Comparison of ENCODE assay signal across 14 cellular contexts in genomic region chr6:158567871-158568401, GRCh38. TPM values are rescaled to one million over a fixed set of nuclear protein-coding genes. Genes with fewer than 3 reads are reported as not detected.
DNase-seq lines count a peak whose midpoint lies in the region; ATAC-seq and TF ChIP-seq lines count a peak whose summit lies in the region.
"Had no signal": no experiment of that assay in that cellular context is flagged by ENCODE, and none has a peak within 500 bp of the region (broad histone marks: within the 10 kb centered on the region; RNA-seq: fewer than 3 reads in every experiment).

No MANE protein-coding gene starts in this region.

- WGBS in urinary bladder: 75% methylated on average over 12 of the region's 12 CpGs

- peak; percentile 18 for DNase-seq in stimulated activated CD4-positive, alpha-beta T cell treated with anti-CD3 and anti-CD28 coated beads, Interleukin-15, amount 100 ng/mL, for 24 hours
- DNase-seq in stimulated activated CD4-positive, alpha-beta T cell treated with anti-CD3 and anti-CD28 coated beads, Interleukin-2, amount 100 ng/mL, for 24 hours: no peak
- DNase-seq in glutamatergic neuron (no peak), SW480 (ENCODE audit: low spot score) (no peak)
- DNase-seq: AML-193, cortex of kidney, Kasumi-1, NCI-H2029 had no signal

- H3K4me3 Mint-ChIP-seq in activated naive CD8-positive, alpha-beta T cell: peak overlapping the region; percentile 73
- H3K4me3 Mint-ChIP-seq in glutamatergic neuron (ENCODE audit: unreplicated experiment): peak overlapping the region; percentile 18

- H3K27ac ChIP-seq in urinary bladder (ENCODE audit: low read depth): peak overlapping the region; percentile 61
- H3K27ac ChIP-seq: right atrium auricular region had no signal

- H3K27ac Mint-ChIP-seq in activated naive CD8-positive, alpha-beta T cell: peak overlapping the region; percentile 93
- peak overlapping the region; percentile 1 for H3K27ac Mint-ChIP-seq in glutamatergic neuron (ENCODE audit: unreplicated experiment)

- H3K36me3 Mint-ChIP-seq in activated naive CD8-positive, alpha-beta T cell: peaks cover 8% of the 10 kb centered on the region
- no peaks in the 10 kb centered on the region for H3K36me3 Mint-ChIP-seq in glutamatergic neuron (ENCODE audit: unreplicated experiment)

- no peak for TF ChIP-seq CTCF in glutamatergic neuron (IDR thresholded peaks at IDR 0.05; ENCODE audit: partially characterized antibody, unreplicated experiment)

- H3K4me3 ChIP-seq in urinary bladder (ENCODE audit: low read depth, low read length): no peak overlapping the region
- H3K4me3 ChIP-seq: GM12878, right atrium auricular region had no signal

- H3K4me1 Mint-ChIP-seq in activated naive CD8-positive, alpha-beta T cell (ENCODE audit: low read depth): peaks cover 71% of the 10 kb centered on the region
- H3K4me1 Mint-ChIP-seq in glutamatergic neuron (ENCODE audit: low read depth, unreplicated experiment): peaks cover 49% of the 10 kb centered on the region

- H3K27me3 Mint-ChIP-seq in activated naive CD8-positive, alpha-beta T cell: no peaks in the 10 kb centered on the region
- peaks cover 17% of the 10 kb centered on the region for H3K27me3 Mint-ChIP-seq in glutamatergic neuron (ENCODE audit: unreplicated experiment)

- ATAC-seq in GM19467 (IDR thresholded peaks at IDR 0.05; ENCODE audit: unreplicated experiment) (no peak), GM18873 (IDR thresholded peaks at IDR 0.05; ENCODE audit: low FRiP score, unreplicated experiment) (no peak)
- ATAC-seq: GM12878 had no signal

- H3K9me3 Mint-ChIP-seq in activated naive CD8-positive, alpha-beta T cell (ENCODE audit: low read depth): no peaks in the 10 kb centered on the region
- H3K9me3 Mint-ChIP-seq in glutamatergic neuron (ENCODE audit: unreplicated experiment): peaks cover 13% of the 10 kb centered on the region

- no peaks in the 10 kb centered on the region for H3K36me3 ChIP-seq in urinary bladder (ENCODE audit: insufficient read depth)
- H3K36me3 ChIP-seq: right atrium auricular region had no signal

- H3K4me1 ChIP-seq in urinary bladder (ENCODE audit: insufficient read depth): peaks cover 2% of the 10 kb centered on the region

RNA-seq across cellular contexts. Expression of gene TMEM181, which starts 8.0 kb away (rescaled TPM):
- 44.3 TPM for total RNA-seq in glutamatergic neuron (ENCODE audit: unreplicated experiment)
- total RNA-seq in urinary bladder: 41.4 TPM
- polyA plus RNA-seq in urinary bladder: 23.8 TPM
